In genomic region chr22:40044870-40045834, GRCh38 we compare ENCODE assay signal across 8 cellular contexts. TPM values are rescaled to one million over a fixed set of nuclear protein-coding genes. Genes with fewer than 3 reads are reported as not detected.
DNase-seq lines count a peak whose midpoint lies in the region; ATAC-seq and TF ChIP-seq lines count a peak whose summit lies in the region.

No MANE protein-coding gene starts in this region.

- no peaks in the 10 kb centered on the region for H3K27me3 ChIP-seq in CD4-positive, alpha-beta memory T cell (ENCODE audit: insufficient read depth, low read length)
- H3K27me3 ChIP-seq in HUES64 (ENCODE audit: insufficient read depth, low read length) = peaks cover 23% of the 10 kb centered on the region
- H3K27me3 ChIP-seq in layer of hippocampus (ENCODE audit: control insufficient read depth, insufficient read depth, low read length) = no peaks in the 10 kb centered on the region

- peak overlapping the region; percentile 38 to 78 for H3K4me3 ChIP-seq in CD4-positive, alpha-beta memory T cell (ENCODE audit: low read length in 2 of 2)
- H3K4me3 ChIP-seq in HUES64 (ENCODE audit: low read length) (peak overlapping the region; percentile 82), WI38 (ENCODE audit: low read depth, low read length) (peak overlapping the region; percentile 83), cardiac fibroblast (replicated peaks in 1 of 2; ENCODE audit: low read depth in 2 of 2, low read length in 2 of 2) (peak overlapping the region; percentile 86 to 94)

- peaks cover 25 to 54% (median 41%) of the 10 kb centered on the region in 4 donors for H3K4me1 Mint-ChIP-seq in CD4-positive, alpha-beta memory T cell

- TF ChIP-seq CTCF in WI38 (IDR thresholded peaks at IDR 0.05; ENCODE audit: low read depth, low read length) (no peak), cardiac fibroblast (IDR thresholded peaks at IDR 0.05; ENCODE audit: low read depth, low read length) (no peak)

- peak overlapping the region; percentile 84 for H3K9ac ChIP-seq in HUES64 (ENCODE audit: low read depth, low read length)

- POLR2A ChIA-PET in CD4-positive, alpha-beta memory T cell (lab: Charles Lee; ENCODE audit: partially characterized antibody) = interaction anchor here (0.5 to 4.5 kb wide), 73 partner anchors 10 to 1339 kb away, joined by 3 to 101 read pairs (median 5); partner anchors contain the start of genes ADSL, ATF4, CBX7 and EP300

- H3K27ac ChIP-seq in CD4-positive, alpha-beta memory T cell (ENCODE audit: low read depth, low read length) = peak overlapping the region; percentile 88
- H3K27ac ChIP-seq in HUES64 (ENCODE audit: low read depth, low read length) (peak overlapping the region; percentile 89; the same call in 1 of the 2 replicates), layer of hippocampus (ENCODE audit: low read depth, low read length) (peak overlapping the region; percentile 94)

- intact Hi-C loops in CD4-positive, alpha-beta memory T cell (cut with micrococcal nuclease) = loop anchor here (1.0 kb wide), 5 partner anchors 10 to 592 kb away; partner anchors contain the start of genes ADSL, RPS19BP1 and TNRC6B

- DNase-seq in CD4-positive, alpha-beta memory T cell = peak; percentile 74 to 81 (median 77)
- DNase-seq in cardiac fibroblast (ENCODE audit: low read depth in 2 of 2) = peak in 1 of 2 donors; percentile 38
- peak; percentile 35 to 68 (median 56) for DNase-seq in stimulated activated CD4-positive, alpha-beta T cell treated with anti-CD3 and anti-CD28 coated beads, Interleukin-1b, Interleukin-23, amount 100 ng/mL, for 24 hours (ENCODE audit: low read depth in 4 of 4, low spot score in 1 of 4)

- ATAC-seq in GM19455 (IDR thresholded peaks at IDR 0.05; ENCODE audit: unreplicated experiment) (peak; percentile 17), GM18873 (IDR thresholded peaks at IDR 0.05; ENCODE audit: low FRiP score, unreplicated experiment) (no peak)

- H3K4me3 Mint-ChIP-seq in CD4-positive, alpha-beta memory T cell = peak overlapping the region; percentile 95 to 100 (median 98)

- peak overlapping the region; percentile 99 to 100 (median 100) for H3K27ac Mint-ChIP-seq in CD4-positive, alpha-beta memory T cell

- CTCF ChIA-PET in CD4-positive, alpha-beta memory T cell (lab: Charles Lee; ENCODE audit: partially characterized antibody) = interaction anchor here (0.6 to 3.2 kb wide), 15 partner anchors 9 to 728 kb away, joined by 3 to 22 read pairs (median 4); partner anchors contain the start of genes ADSL, ATF4 and TNRC6B

- H3K9me3 ChIP-seq in CD4-positive, alpha-beta memory T cell (ENCODE audit: control insufficient read depth in 1 of 2, low read length in 2 of 2) = no peaks in the 10 kb centered on the region
- H3K9me3 ChIP-seq in HUES64 (ENCODE audit: insufficient read depth, low read depth, low read length) = no peaks in the 10 kb centered on the region

- peaks cover 0 to 5% (median 0%) of the 10 kb centered on the region in 8 donors for H3K9me3 Mint-ChIP-seq in CD4-positive, alpha-beta memory T cell

- H3K36me3 Mint-ChIP-seq in CD4-positive, alpha-beta memory T cell = peaks cover 0 to 11% of the 10 kb centered on the region in 2 donors

- WGBS in HUES64 = under 1% methylated on average over 138 of the region's 138 CpGs

- H3K4me1 ChIP-seq in CD4-positive, alpha-beta memory T cell (ENCODE audit: insufficient read depth, low read length) = peaks cover 40% of the 10 kb centered on the region
- peaks cover 6% of the 10 kb centered on the region; the same call in 1 of the 2 replicates for H3K4me1 ChIP-seq in HUES64 (ENCODE audit: insufficient read depth, low read length)

- H3K27me3 Mint-ChIP-seq in CD4-positive, alpha-beta memory T cell = peaks cover 0 to 3% of the 10 kb centered on the region in 2 donors

- no peaks in the 10 kb centered on the region for H3K36me3 ChIP-seq in CD4-positive, alpha-beta memory T cell (ENCODE audit: insufficient read depth, low read length)
- H3K36me3 ChIP-seq in HUES64 (ENCODE audit: insufficient read depth, low read length) = no peaks in the 10 kb centered on the region

RNA-seq across cellular contexts. Expression of gene FAM83F, which starts 50.4 kb away (rescaled TPM):
- under 1 TPM in 1 of 2 experiments, not detected in 1; 0.29 TPM for total RNA-seq in CD4-positive, alpha-beta memory T cell
- not detected for polyA plus RNA-seq in CD4-positive, alpha-beta memory T cell
- polyA plus RNA-seq in HUES64 (2013, experiment 1 of 2) = 5.6 TPM
- polyA plus RNA-seq in HUES64 (2013, experiment 2 of 2) = 4.6 TPM
